1 cellular context compared by ENCODE assay signal in genomic region chr20:36439040-36439730, GRCh38.
TF ChIP-seq lines count a peak whose summit lies in the region.

No MANE protein-coding gene starts in this region.

TF ChIP-seq in HepG2, 621 proteins besides CTCF, POLR2A, EP300 and RAD21 (continued from another document):
- TF ChIP-seq TRAFD1 (CRISPR knock-in tag; IDR thresholded peaks at IDR 0.05; ENCODE audit: borderline replicate concordance) (0 out of 2 replicates have a peak, but pooled peaks have one; percentile 42), ZXDC (CRISPR knock-in tag; IDR thresholded peaks at IDR 0.05) (no peak), TBL1XR1 (IDR thresholded peaks at IDR 0.05; ENCODE audit: borderline replicate concordance, low read length, partially characterized antibody) (peak; percentile 57), ZNF138 (CRISPR knock-in tag; IDR thresholded peaks at IDR 0.05; ENCODE audit: low read depth) (peak; percentile 70; the same call in 1 of the 2 replicates), TOPORS (CRISPR knock-in tag; IDR thresholded peaks at IDR 0.05) (no peak), U2AF1 (optimal IDR thresholded peaks at IDR 0.05; ENCODE audit: low read depth, low read length) (peak; percentile 54), SYNCRIP (IDR thresholded peaks at IDR 0.05; ENCODE audit: insufficient read depth, low read depth, low read length) (no peak), ZNF768 (CRISPR knock-in tag; IDR thresholded peaks at IDR 0.05) (0 out of 2 replicates have a peak, but pooled peaks have one; percentile 53), RXRB (CRISPR knock-in tag; IDR thresholded peaks at IDR 0.05; ENCODE audit: borderline replicate concordance) (0 out of 2 replicates have a peak, but pooled peaks have one; percentile 16), IRF9 (CRISPR knock-in tag; IDR thresholded peaks at IDR 0.05; ENCODE audit: borderline replicate concordance) (peak; percentile 23; the same call in 1 of the 2 replicates), KLF16 (CRISPR knock-in tag; IDR thresholded peaks at IDR 0.05) (0 out of 4 replicates have a peak, but pooled peaks of 1 of the 2 experiments have one; percentile 48), ZBTB7B (CRISPR knock-in tag; IDR thresholded peaks at IDR 0.05) (peak; percentile 58; the same call in 1 of the 2 replicates), ZSCAN9 (CRISPR knock-in tag; IDR thresholded peaks at IDR 0.05; ENCODE audit: borderline replicate concordance) (no peak), ZNF124 (CRISPR knock-in tag; IDR thresholded peaks at IDR 0.05) (peak; percentile 62; the same call in 1 of the 2 replicates), THRA (CRISPR knock-in tag; IDR thresholded peaks at IDR 0.05; ENCODE audit: borderline replicate concordance) (0 out of 2 replicates have a peak, but pooled peaks have one; percentile 40), PCBP1 (IDR thresholded peaks at IDR 0.05; ENCODE audit: borderline replicate concordance, low read depth, low read length) (peak; percentile 74; the same call in 1 of the 2 replicates), SRF (IDR thresholded peaks at IDR 0.05; ENCODE audit: low read depth, low read length) (no peak), ZFX (CRISPR knock-in tag; IDR thresholded peaks at IDR 0.05; ENCODE audit: low read depth) (peak; percentile 18; the same call in 1 of the 2 replicates), E2F5 (CRISPR knock-in tag; conservative IDR thresholded peaks at IDR 0.05) (no peak), NR2F6 (IDR thresholded peaks at IDR 0.05) (no peak), NR2F6 (CRISPR knock-in tag; IDR thresholded peaks at IDR 0.05) (peak; percentile 28; the same call in 1 of the 2 replicates), RFX5 (IDR thresholded peaks at IDR 0.05; ENCODE audit: low read depth, low read length) (0 out of 2 replicates have a peak, but pooled peaks have one; percentile 37), GATAD1 (CRISPR knock-in tag; IDR thresholded peaks at IDR 0.05) (peak; percentile 63; the same call in 1 of the 2 replicates), ZNF629 (CRISPR knock-in tag; conservative IDR thresholded peaks at IDR 0.05) (peak; percentile 91), ERF (CRISPR knock-in tag; IDR thresholded peaks at IDR 0.05) (0 out of 2 replicates have a peak, but pooled peaks have one; percentile 46), ZFP36 (IDR thresholded peaks at IDR 0.05; ENCODE audit: borderline replicate concordance, low read depth, low read length, partially characterized antibody) (peak; percentile 18), ISX (CRISPR knock-in tag; conservative IDR thresholded peaks at IDR 0.05) (no peak), ZNF253 (CRISPR knock-in tag; IDR thresholded peaks at IDR 0.05; ENCODE audit: borderline replicate concordance) (no peak), KDM4B (CRISPR knock-in tag; IDR thresholded peaks at IDR 0.05) (peak; percentile 51; the same call in 1 of the 2 replicates), ZNF567 (CRISPR knock-in tag; IDR thresholded peaks at IDR 0.05; ENCODE audit: borderline replicate concordance) (0 out of 2 replicates have a peak, but pooled peaks have one; percentile 26), NR2F2 (IDR thresholded peaks at IDR 0.05; ENCODE audit: borderline replicate concordance, low read depth) (no peak), MAZ (IDR thresholded peaks at IDR 0.05; ENCODE audit: borderline replicate concordance, low read depth, low read length) (no peak), MAZ (CRISPR knock-in tag; IDR thresholded peaks at IDR 0.05; ENCODE audit: low read depth) (0 out of 2 replicates have a peak, but pooled peaks have one; percentile 26), ZSCAN30 (CRISPR knock-in tag; IDR thresholded peaks at IDR 0.05) (no peak), SP4 (CRISPR knock-in tag; IDR thresholded peaks at IDR 0.05) (peak; percentile 55; the same call in 1 of the 2 replicates), TGIF2 (CRISPR knock-in tag; IDR thresholded peaks at IDR 0.05) (peak; percentile 63; the same call in 1 of the 2 replicates), NFATC3 (CRISPR knock-in tag; IDR thresholded peaks at IDR 0.05) (peak; percentile 86; the same call in 1 of the 2 replicates), ZNF792 (CRISPR knock-in tag; IDR thresholded peaks at IDR 0.05) (peak; percentile 58; the same call in 1 of the 2 replicates), ZNF430 (CRISPR knock-in tag; IDR thresholded peaks at IDR 0.05) (no peak)
- TF ChIP-seq, protein P1, sequence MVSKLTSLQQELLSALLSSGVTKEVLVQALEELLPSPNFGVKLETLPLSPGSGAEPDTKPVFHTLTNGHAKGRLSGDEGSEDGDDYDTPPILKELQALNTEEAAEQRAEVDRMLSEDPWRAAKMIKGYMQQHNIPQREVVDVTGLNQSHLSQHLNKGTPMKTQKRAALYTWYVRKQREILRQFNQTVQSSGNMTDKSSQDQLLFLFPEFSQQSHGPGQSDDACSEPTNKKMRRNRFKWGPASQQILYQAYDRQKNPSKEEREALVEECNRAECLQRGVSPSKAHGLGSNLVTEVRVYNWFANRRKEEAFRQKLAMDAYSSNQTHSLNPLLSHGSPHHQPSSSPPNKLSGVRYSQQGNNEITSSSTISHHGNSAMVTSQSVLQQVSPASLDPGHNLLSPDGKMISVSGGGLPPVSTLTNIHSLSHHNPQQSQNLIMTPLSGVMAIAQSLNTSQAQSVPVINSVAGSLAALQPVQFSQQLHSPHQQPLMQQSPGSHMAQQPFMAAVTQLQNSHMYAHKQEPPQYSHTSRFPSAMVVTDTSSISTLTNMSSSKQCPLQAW (CRISPR knock-in tag; IDR thresholded peaks at IDR 0.05), result peak; percentile 70; the same call in 1 of the 2 replicates
- TF ChIP-seq, protein P2, sequence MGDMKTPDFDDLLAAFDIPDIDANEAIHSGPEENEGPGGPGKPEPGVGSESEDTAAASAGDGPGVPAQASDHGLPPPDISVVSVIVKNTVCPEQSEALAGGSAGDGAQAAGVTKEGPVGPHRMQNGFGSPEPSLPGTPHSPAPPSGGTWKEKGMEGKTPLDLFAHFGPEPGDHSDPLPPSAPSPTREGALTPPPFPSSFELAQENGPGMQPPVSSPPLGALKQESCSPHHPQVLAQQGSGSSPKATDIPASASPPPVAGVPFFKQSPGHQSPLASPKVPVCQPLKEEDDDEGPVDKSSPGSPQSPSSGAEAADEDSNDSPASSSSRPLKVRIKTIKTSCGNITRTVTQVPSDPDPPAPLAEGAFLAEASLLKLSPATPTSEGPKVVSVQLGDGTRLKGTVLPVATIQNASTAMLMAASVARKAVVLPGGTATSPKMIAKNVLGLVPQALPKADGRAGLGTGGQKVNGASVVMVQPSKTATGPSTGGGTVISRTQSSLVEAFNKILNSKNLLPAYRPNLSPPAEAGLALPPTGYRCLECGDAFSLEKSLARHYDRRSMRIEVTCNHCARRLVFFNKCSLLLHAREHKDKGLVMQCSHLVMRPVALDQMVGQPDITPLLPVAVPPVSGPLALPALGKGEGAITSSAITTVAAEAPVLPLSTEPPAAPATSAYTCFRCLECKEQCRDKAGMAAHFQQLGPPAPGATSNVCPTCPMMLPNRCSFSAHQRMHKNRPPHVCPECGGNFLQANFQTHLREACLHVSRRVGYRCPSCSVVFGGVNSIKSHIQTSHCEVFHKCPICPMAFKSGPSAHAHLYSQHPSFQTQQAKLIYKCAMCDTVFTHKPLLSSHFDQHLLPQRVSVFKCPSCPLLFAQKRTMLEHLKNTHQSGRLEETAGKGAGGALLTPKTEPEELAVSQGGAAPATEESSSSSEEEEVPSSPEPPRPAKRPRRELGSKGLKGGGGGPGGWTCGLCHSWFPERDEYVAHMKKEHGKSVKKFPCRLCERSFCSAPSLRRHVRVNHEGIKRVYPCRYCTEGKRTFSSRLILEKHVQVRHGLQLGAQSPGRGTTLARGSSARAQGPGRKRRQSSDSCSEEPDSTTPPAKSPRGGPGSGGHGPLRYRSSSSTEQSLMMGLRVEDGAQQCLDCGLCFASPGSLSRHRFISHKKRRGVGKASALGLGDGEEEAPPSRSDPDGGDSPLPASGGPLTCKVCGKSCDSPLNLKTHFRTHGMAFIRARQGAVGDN (CRISPR knock-in tag; IDR thresholded peaks at IDR 0.05), result peak; percentile 45
